1 cellular context compared by ENCODE assay signal in the genomic region with DNA sequence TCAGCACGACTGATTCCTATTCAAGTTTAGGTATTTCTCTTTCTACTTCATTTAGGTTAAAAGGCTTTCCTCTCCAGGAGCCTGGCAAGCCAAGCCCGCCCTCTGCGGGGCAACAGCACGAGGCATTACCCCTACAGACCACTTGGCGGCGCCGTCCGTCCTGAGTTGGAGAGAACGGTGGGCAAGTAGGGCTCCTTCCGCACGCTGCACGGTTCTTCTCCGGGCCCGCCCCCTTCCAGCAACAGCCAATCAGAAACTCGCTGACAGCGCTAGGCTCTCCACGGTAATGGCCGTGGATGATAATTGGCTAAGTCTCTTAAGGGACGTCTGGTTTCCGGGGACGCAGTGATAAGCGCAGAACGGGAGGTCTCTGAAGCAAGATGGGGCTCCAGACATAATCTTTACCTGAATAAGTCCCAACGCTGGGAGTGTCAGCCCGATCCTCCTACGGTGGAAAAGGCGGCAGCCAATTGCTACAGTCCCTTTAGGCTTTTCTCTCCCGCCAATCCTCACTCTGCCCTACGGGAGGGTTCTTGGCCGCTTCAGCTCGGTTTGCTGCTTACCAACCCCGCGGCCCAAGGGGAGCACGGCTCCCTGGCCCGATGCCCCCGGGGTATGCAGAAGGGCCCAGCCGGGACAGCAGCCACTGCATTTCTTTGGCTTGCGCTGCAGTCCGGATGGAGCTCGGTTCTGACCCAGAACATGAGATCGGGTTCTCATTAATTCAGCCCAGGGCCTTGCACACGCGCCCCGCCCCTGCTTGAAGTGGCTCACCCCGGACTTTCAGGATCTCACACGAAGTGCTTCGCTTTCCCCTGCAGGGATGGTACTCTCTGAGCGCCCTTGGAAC.
TF ChIP-seq lines count a peak whose summit lies in the region.

No MANE protein-coding gene starts in this region.

TF ChIP-seq in HepG2, 621 proteins besides CTCF, POLR2A, EP300 and RAD21 (continued from another document and continues in another):
- TF ChIP-seq PITX1 (CRISPR knock-in tag; IDR thresholded peaks at IDR 0.05) (peak; percentile 86; the same call in 1 of the 2 replicates), MAX (IDR thresholded peaks at IDR 0.05) (peak; percentile 88), MTF2 (CRISPR knock-in tag; IDR thresholded peaks at IDR 0.05; ENCODE audit: borderline replicate concordance) (0 out of 2 replicates have a peak, but pooled peaks have one; percentile 45), SIN3B (IDR thresholded peaks at IDR 0.05; ENCODE audit: low read length) (0 out of 2 replicates have a peak, but pooled peaks have one; percentile 62), ZNF20 (CRISPR knock-in tag; IDR thresholded peaks at IDR 0.05) (no peak), MEIS2 (CRISPR knock-in tag; IDR thresholded peaks at IDR 0.05) (peak; percentile 58; the same call in 1 of the 2 replicates), TOE1 (CRISPR knock-in tag; IDR thresholded peaks at IDR 0.05) (peak; percentile 22), JDP2 (CRISPR knock-in tag; IDR thresholded peaks at IDR 0.05; ENCODE audit: borderline replicate concordance) (no peak), RELA (CRISPR knock-in tag; IDR thresholded peaks at IDR 0.05) (no peak), GABPB1 (CRISPR knock-in tag; IDR thresholded peaks at IDR 0.05) (peak; percentile 97), ZNF766 (CRISPR knock-in tag; IDR thresholded peaks at IDR 0.05; ENCODE audit: borderline replicate concordance) (peak; percentile 59; the same call in 1 of the 2 replicates), ARNT (IDR thresholded peaks at IDR 0.05) (no peak), PPARG (CRISPR knock-in tag; conservative IDR thresholded peaks at IDR 0.05) (peak; percentile 55), SIX4 (CRISPR knock-in tag; IDR thresholded peaks at IDR 0.05) (no peak), CENPT (CRISPR knock-in tag; IDR thresholded peaks at IDR 0.05; ENCODE audit: low read depth) (no peak), GZF1 (CRISPR knock-in tag; IDR thresholded peaks at IDR 0.05) (no peak), HDAC1 (CRISPR knock-in tag; IDR thresholded peaks at IDR 0.05) (no peak), GATA4 (IDR thresholded peaks at IDR 0.05; ENCODE audit: borderline replicate concordance, low read depth) (0 out of 2 replicates have a peak, but pooled peaks have one; percentile 14), SMARCE1 (IDR thresholded peaks at IDR 0.05; ENCODE audit: borderline replicate concordance) (no peak), ZNF260 (CRISPR knock-in tag; IDR thresholded peaks at IDR 0.05; ENCODE audit: borderline replicate concordance, low read depth) (no peak), ZFP36 (IDR thresholded peaks at IDR 0.05; ENCODE audit: borderline replicate concordance, low read depth, low read length, partially characterized antibody) (peak; percentile 50), ZNF569 (CRISPR knock-in tag; IDR thresholded peaks at IDR 0.05; ENCODE audit: borderline replicate concordance) (no peak), DNMT3B (CRISPR knock-in tag; conservative IDR thresholded peaks at IDR 0.05) (no peak), SALL1 (CRISPR knock-in tag; IDR thresholded peaks at IDR 0.05) (peak; percentile 90), MAFK (conservative IDR thresholded peaks at IDR 0.05 in 1 of 2, IDR thresholded peaks at IDR 0.05 in 1 of 2; ENCODE audit: low read length in 2 of 2) (peak in 1 of 2 experiments; percentile 37; a peak in 3 of 4 replicates), ERF (CRISPR knock-in tag; IDR thresholded peaks at IDR 0.05) (peak; percentile 92), ARID2 (CRISPR knock-in tag; IDR thresholded peaks at IDR 0.05; ENCODE audit: borderline replicate concordance) (no peak; the same call in none of the 2 replicates), NR3C1 (CRISPR knock-in tag; IDR thresholded peaks at IDR 0.05) (no peak), PHF8 (CRISPR knock-in tag; IDR thresholded peaks at IDR 0.05) (peak; percentile 77), NFE2L2 (IDR thresholded peaks at IDR 0.05; ENCODE audit: low read length) (no peak), SOX13 (IDR thresholded peaks at IDR 0.05) (peak; percentile 46; the same call in 1 of the 2 replicates), SOX13 (CRISPR knock-in tag; conservative IDR thresholded peaks at IDR 0.05 in 1 of 2, IDR thresholded peaks at IDR 0.05 in 1 of 2) (no peak; a peak in 1 of 4 replicates), ZFY (CRISPR knock-in tag; IDR thresholded peaks at IDR 0.05) (peak; percentile 81), FUBP1 (CRISPR knock-in tag; IDR thresholded peaks at IDR 0.05; ENCODE audit: borderline replicate concordance) (no peak), CENPX (CRISPR knock-in tag; IDR thresholded peaks at IDR 0.05) (no peak), LCORL (IDR thresholded peaks at IDR 0.05) (no peak), LCORL (CRISPR knock-in tag; IDR thresholded peaks at IDR 0.05) (peak; percentile 34; the same call in 1 of the 2 replicates), NFIB (CRISPR knock-in tag; IDR thresholded peaks at IDR 0.05; ENCODE audit: borderline replicate concordance) (no peak), ZEB1 (IDR thresholded peaks at IDR 0.05; ENCODE audit: insufficient replicate concordance, low read depth) (no peak), GTF2F1 (IDR thresholded peaks at IDR 0.05; ENCODE audit: low read length) (0 out of 2 replicates have a peak, but pooled peaks have one; percentile 40), ZFP41 (CRISPR knock-in tag; IDR thresholded peaks at IDR 0.05; ENCODE audit: borderline replicate concordance) (no peak), ZNF552 (CRISPR knock-in tag; IDR thresholded peaks at IDR 0.05; ENCODE audit: borderline replicate concordance) (no peak; the same call in 1 of the 2 replicates), RXRA (CRISPR knock-in tag; IDR thresholded peaks at IDR 0.05) (peak; percentile 70)
- TF ChIP-seq, protein P1, sequence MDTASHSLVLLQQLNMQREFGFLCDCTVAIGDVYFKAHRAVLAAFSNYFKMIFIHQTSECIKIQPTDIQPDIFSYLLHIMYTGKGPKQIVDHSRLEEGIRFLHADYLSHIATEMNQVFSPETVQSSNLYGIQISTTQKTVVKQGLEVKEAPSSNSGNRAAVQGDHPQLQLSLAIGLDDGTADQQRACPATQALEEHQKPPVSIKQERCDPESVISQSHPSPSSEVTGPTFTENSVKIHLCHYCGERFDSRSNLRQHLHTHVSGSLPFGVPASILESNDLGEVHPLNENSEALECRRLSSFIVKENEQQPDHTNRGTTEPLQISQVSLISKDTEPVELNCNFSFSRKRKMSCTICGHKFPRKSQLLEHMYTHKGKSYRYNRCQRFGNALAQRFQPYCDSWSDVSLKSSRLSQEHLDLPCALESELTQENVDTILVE (CRISPR knock-in tag; IDR thresholded peaks at IDR 0.05), result peak; percentile 50
- TF ChIP-seq, protein P2, sequence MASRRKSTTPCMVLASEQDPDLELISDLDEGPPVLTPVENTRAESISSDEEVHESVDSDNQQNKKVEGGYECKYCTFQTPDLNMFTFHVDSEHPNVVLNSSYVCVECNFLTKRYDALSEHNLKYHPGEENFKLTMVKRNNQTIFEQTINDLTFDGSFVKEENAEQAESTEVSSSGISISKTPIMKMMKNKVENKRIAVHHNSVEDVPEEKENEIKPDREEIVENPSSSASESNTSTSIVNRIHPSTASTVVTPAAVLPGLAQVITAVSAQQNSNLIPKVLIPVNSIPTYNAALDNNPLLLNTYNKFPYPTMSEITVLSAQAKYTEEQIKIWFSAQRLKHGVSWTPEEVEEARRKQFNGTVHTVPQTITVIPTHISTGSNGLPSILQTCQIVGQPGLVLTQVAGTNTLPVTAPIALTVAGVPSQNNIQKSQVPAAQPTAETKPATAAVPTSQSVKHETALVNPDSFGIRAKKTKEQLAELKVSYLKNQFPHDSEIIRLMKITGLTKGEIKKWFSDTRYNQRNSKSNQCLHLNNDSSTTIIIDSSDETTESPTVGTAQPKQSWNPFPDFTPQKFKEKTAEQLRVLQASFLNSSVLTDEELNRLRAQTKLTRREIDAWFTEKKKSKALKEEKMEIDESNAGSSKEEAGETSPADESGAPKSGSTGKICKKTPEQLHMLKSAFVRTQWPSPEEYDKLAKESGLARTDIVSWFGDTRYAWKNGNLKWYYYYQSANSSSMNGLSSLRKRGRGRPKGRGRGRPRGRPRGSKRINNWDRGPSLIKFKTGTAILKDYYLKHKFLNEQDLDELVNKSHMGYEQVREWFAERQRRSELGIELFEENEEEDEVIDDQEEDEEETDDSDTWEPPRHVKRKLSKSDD (CRISPR knock-in tag; IDR thresholded peaks at IDR 0.05; ENCODE audit: low read depth), result peak; percentile 66; the same call in 1 of the 2 replicates
- TF ChIP-seq, protein P3, sequence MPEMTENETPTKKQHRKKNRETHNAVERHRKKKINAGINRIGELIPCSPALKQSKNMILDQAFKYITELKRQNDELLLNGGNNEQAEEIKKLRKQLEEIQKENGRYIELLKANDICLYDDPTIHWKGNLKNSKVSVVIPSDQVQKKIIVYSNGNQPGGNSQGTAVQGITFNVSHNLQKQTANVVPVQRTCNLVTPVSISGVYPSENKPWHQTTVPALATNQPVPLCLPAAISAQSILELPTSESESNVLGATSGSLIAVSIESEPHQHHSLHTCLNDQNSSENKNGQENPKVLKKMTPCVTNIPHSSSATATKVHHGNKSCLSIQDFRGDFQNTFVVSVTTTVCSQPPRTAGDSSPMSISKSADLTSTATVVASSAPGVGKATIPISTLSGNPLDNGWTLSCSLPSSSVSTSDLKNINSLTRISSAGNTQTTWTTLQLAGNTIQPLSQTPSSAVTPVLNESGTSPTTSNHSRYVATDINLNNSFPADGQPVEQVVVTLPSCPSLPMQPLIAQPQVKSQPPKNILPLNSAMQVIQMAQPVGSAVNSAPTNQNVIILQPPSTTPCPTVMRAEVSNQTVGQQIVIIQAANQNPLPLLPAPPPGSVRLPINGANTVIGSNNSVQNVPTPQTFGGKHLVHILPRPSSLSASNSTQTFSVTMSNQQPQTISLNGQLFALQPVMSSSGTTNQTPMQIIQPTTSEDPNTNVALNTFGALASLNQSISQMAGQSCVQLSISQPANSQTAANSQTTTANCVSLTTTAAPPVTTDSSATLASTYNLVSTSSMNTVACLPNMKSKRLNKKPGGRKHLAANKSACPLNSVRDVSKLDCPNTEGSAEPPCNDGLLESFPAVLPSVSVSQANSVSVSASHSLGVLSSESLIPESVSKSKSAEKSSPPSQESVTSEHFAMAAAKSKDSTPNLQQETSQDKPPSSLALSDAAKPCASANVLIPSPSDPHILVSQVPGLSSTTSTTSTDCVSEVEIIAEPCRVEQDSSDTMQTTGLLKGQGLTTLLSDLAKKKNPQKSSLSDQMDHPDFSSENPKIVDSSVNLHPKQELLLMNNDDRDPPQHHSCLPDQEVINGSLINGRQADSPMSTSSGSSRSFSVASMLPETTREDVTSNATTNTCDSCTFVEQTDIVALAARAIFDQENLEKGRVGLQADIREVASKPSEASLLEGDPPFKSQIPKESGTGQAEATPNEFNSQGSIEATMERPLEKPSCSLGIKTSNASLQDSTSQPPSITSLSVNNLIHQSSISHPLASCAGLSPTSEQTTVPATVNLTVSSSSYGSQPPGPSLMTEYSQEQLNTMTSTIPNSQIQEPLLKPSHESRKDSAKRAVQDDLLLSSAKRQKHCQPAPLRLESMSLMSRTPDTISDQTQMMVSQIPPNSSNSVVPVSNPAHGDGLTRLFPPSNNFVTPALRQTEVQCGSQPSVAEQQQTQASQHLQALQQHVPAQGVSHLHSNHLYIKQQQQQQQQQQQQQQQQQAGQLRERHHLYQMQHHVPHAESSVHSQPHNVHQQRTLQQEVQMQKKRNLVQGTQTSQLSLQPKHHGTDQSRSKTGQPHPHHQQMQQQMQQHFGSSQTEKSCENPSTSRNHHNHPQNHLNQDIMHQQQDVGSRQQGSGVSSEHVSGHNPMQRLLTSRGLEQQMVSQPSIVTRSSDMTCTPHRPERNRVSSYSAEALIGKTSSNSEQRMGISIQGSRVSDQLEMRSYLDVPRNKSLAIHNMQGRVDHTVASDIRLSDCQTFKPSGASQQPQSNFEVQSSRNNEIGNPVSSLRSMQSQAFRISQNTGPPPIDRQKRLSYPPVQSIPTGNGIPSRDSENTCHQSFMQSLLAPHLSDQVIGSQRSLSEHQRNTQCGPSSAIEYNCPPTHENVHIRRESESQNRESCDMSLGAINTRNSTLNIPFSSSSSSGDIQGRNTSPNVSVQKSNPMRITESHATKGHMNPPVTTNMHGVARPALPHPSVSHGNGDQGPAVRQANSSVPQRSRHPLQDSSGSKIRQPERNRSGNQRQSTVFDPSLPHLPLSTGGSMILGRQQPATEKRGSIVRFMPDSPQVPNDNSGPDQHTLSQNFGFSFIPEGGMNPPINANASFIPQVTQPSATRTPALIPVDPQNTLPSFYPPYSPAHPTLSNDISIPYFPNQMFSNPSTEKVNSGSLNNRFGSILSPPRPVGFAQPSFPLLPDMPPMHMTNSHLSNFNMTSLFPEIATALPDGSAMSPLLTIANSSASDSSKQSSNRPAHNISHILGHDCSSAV (CRISPR knock-in tag; IDR thresholded peaks at IDR 0.05; ENCODE audit: borderline replicate concordance), result no peak
- TF ChIP-seq, protein P4, sequence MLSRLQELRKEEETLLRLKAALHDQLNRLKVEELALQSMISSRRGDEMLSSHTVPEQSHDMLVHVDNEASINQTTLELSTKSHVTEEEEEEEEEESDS (CRISPR knock-in tag; IDR thresholded peaks at IDR 0.05; ENCODE audit: borderline replicate concordance), result no peak
